In the genomic region with DNA sequence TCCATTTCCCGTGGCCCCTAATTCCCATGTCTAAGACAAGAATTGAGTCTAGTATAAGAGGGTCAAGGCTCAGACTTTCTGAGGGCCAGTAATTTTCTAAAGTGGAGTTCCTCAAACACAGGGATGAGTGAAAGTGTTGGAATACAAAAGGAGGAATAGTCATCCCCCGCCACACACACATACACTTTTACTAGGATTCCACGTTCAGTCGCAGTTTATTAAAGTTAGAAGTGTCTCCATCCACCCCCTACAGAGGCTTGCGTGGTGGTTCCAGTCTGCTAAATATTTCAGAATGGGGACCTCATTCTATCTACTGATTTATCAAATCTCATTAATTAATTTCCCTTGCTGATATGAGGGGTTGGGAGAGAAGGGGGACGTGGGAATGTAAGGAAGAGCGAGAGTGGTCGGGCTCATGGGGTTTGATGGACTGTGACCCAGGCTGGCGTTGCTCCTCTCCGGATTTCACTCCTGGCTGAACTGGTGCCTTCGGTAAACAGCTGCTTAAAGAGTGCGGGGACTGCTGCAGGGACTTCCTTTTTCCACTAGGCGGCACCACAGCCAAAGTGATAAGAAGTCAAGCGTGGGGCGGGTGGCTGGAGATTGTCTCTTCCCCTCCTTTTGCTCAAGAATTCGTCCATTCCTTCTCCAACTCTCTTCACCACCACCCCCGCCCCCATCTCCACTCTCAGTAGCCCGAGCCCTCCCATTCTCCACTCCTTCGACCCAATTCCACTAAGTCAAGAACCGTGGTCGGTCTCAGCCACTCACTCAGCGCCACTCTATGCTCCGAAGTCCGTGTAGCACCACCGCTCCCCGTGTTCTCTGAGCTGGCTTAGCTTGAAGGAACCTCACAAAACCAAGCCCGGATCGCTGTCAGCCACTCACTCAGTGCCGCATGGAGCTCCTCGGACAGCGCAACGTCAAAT, we compare ENCODE assay signal across 8 cellular contexts.
A peak's percentile ranks its signal among the peaks of the same experiment; 100 is the strongest.
DNase-seq lines count a peak whose midpoint lies in the region; ATAC-seq and TF ChIP-seq lines count a peak whose summit lies in the region.

No MANE protein-coding gene starts in this region.

- H3K79me2 ChIP-seq in DND-41 (ENCODE audit: insufficient read depth, low read length): no peaks in the 10 kb centered on the region

- H3K9ac ChIP-seq in DND-41 (ENCODE audit: low read depth, low read length): no peak overlapping the region

- H4K20me1 ChIP-seq in DND-41 (ENCODE audit: insufficient read depth, low read length): no peaks in the 10 kb centered on the region

- H3K27me3 ChIP-seq in DND-41 (ENCODE audit: insufficient read depth, low read length, poor library complexity): peaks cover 70% of the 10 kb centered on the region

- ATAC-seq in DND-41 (ENCODE audit: insufficient read depth, low read depth) (peak; percentile 95), HG02623 (IDR thresholded peaks at IDR 0.05; ENCODE audit: unreplicated experiment) (peak; percentile 59), HG03097 (IDR thresholded peaks at IDR 0.05; ENCODE audit: low FRiP score, unreplicated experiment) (no peak)

- H3K4me2 ChIP-seq in DND-41 (ENCODE audit: insufficient read depth, low read length): peak overlapping the region; percentile 54

- H2AFZ ChIP-seq in DND-41 (ENCODE audit: low read depth, low read length): peak overlapping the region; percentile 64

- peaks cover 18% of the 10 kb centered on the region for H3K4me1 ChIP-seq in DND-41 (ENCODE audit: insufficient read depth, low read length)

- H3K27ac ChIP-seq in DND-41 (ENCODE audit: low read length): no peak overlapping the region

- DNase-seq in DND-41 (peak; percentile 81), NCI-H187 treated with DMSO at 0.1 percent for 48 hours (lab: John Stamatoyannopoulos, UW) (peak; percentile 16), T-helper 22 cell (ENCODE audit: low read depth) (peak; percentile 59), astrocyte of the hippocampus (ENCODE audit: low read depth, low spot score) (peak; percentile 87), hypothalamus (lab: John Stamatoyannopoulos, UW) (peak in 49 of 51 donors; percentile 8 to 87 (median 51)), retinal pigment epithelial cell (ENCODE audit: low read depth) (peak; percentile 36)

- TF ChIP-seq CTCF in DND-41 (IDR thresholded peaks at IDR 0.05; ENCODE audit: borderline replicate concordance, extremely low read depth, low read length, poor library complexity, severe bottlenecking): peak; percentile 97
- peak; percentile 91 for TF ChIP-seq CTCF in retinal pigment epithelial cell (conservative IDR thresholded peaks at IDR 0.05; ENCODE audit: low read depth, low read length)

- no peaks in the 10 kb centered on the region for H3K9me3 ChIP-seq in DND-41 (ENCODE audit: insufficient read depth, low read length, severe bottlenecking)

- no peaks in the 10 kb centered on the region for H3K36me3 ChIP-seq in DND-41 (ENCODE audit: insufficient read depth, low read length)

- H3K4me3 ChIP-seq in DND-41 (ENCODE audit: low read depth in 1 of 2, low read length in 2 of 2) (no peak overlapping the region), retinal pigment epithelial cell (ENCODE audit: low read length) (peak overlapping the region; percentile 40)

Comparison
In these comparisons a context has a peak if more than half of its experiments do, and no peak if none do; other contexts are left out.
1. DNase-seq: peak in every context shown above with its lines; median percentile 87 in astrocyte of the hippocampus; 81 in DND-41; 59 in T-helper 22 cell; 51 in hypothalamus; 36 in retinal pigment epithelial cell; 16 in NCI-H187 treated with DMSO at 0.1 percent for 48 hours.